Comparison of ENCODE assay signal across 8 cellular contexts in genomic region chr10:101012525-101013364, GRCh38. TPM values are rescaled to one million over a fixed set of nuclear protein-coding genes. Genes with fewer than 3 reads are reported as not detected.
DNase-seq lines count a peak whose midpoint lies in the region; ATAC-seq, FAIRE-seq and TF ChIP-seq lines count a peak whose summit lies in the region.

No MANE protein-coding gene starts in this region.

- H3K27ac ChIP-seq in testis: no peak overlapping the region

- no peak overlapping the region for H3K4me3 ChIP-seq in testis

- H3K4me1 ChIP-seq in testis: peaks cover 15% of the 10 kb centered on the region

- DNase-seq in DMS 273 (lab: John Stamatoyannopoulos, UW; ENCODE audit: unreplicated experiment) (peak; percentile 94), KBM-7 (peak; percentile 93), RCC 7860 (ENCODE audit: low spot score) (peak; percentile 93), fibroblast of the conjunctiva (ENCODE audit: low read depth) (peak; percentile 83), omental fat pad (ENCODE audit: low spot score) (peak; percentile 90), testis (peak; percentile 93)
- peak; percentile 63 to 66 for DNase-seq in activated T-helper 1 cell treated with anti-CD3 and anti-CD28 coated beads, Interleukin-2, amount 50 U/mL, for 16 hours (ENCODE audit: low read depth in 1 of 2, low spot score in 1 of 2)

- intact Hi-C loops in testis (cut with DNase I; ENCODE audit: low total_unique reads): no loop called here

- H3K36me3 ChIP-seq in testis (ENCODE audit: low read depth, missing control alignments): no peaks in the 10 kb centered on the region

- TF ChIP-seq CTCF in omental fat pad (IDR thresholded peaks at IDR 0.05) (peak in 1 of 3 donors; percentile 60), testis (IDR thresholded peaks at IDR 0.05) (peak; percentile 72 to 95 (median 92))

- in situ Hi-C loops in KBM-7 (cut with MboI; ENCODE audit: low pct_unique_long_range_greater_than_20kb, low sequenced_read_pairs): no loop called here

- TF ChIP-seq POLR2A in testis (IDR thresholded peaks at IDR 0.05): no peak

- ATAC-seq in GM21447 (IDR thresholded peaks at IDR 0.05; ENCODE audit: unreplicated experiment) (peak; percentile 88), omental fat pad (ENCODE audit: low FRiP score) (peak; percentile 89)

- H3K9me3 ChIP-seq in testis: no peaks in the 10 kb centered on the region

- WGBS in testis, 2 donors: 30 to 34% methylated on average over 12 to 13 of the region's 14 CpGs

- no peaks in the 10 kb centered on the region for H3K27me3 ChIP-seq in testis

- peak; percentile 86 for FAIRE-seq in RCC 7860 (lab: Jason Lieb, UNC)

RNA-seq across cellular contexts. Expression of gene LZTS2, which starts 13.1 kb away (rescaled TPM):
- total RNA-seq in omental fat pad: 10 to 100 TPM; 59.4 to 98.0 (median 72.6) TPM
- 100 to 1,000 TPM; 133 to 158 TPM for total RNA-seq in testis
- 65.9 TPM for polyA plus RNA-seq in testis (ENCODE audit: insufficient read depth, low read depth, low replicate concordance)

RNA-seq across cellular contexts. Expression of gene PDZD7, which starts 18.2 kb away (rescaled TPM):
- total RNA-seq in omental fat pad (1 to 10 TPM in 1 of 4 donors, under 1 TPM in 3; 0.12 to 3.3 (median 0.30) TPM), testis (1 to 10 TPM; 2.2 to 3.5 TPM)
- polyA plus RNA-seq in testis (ENCODE audit: insufficient read depth, low read depth, low replicate concordance): 1.6 TPM

RNA-seq across cellular contexts. Expression of gene SFXN3, which starts 18.3 kb away (rescaled TPM):
- total RNA-seq in omental fat pad: 10 to 100 TPM; 54.8 to 97.3 (median 71.2) TPM
- 100 to 1,000 TPM in 1 of 2 donors, 10 to 100 TPM in 1; 70.7 to 125 TPM for total RNA-seq in testis
- 38.5 TPM for polyA plus RNA-seq in testis (ENCODE audit: insufficient read depth, low read depth, low replicate concordance)

RNA-seq across cellular contexts. Expression of gene TWNK, which starts 25.4 kb away (rescaled TPM):
- total RNA-seq in omental fat pad (10 to 100 TPM in 1 of 4 donors, 1 to 10 TPM in 3; 4.6 to 20.8 (median 6.9) TPM), testis (10 to 100 TPM; 24.4 to 31.1 TPM)
- 26.4 TPM for polyA plus RNA-seq in testis (ENCODE audit: insufficient read depth, low read depth, low replicate concordance)

RNA-seq across cellular contexts. Expression of gene MRPL43, which starts 25.4 kb away (rescaled TPM):
- total RNA-seq in omental fat pad: 10 to 100 TPM; 59.7 to 97.0 (median 79.3) TPM
- total RNA-seq in testis: 100 to 1,000 TPM; 123 to 124 TPM
- polyA plus RNA-seq in testis (ENCODE audit: insufficient read depth, low read depth, low replicate concordance): 199 TPM
